In the genomic region with DNA sequence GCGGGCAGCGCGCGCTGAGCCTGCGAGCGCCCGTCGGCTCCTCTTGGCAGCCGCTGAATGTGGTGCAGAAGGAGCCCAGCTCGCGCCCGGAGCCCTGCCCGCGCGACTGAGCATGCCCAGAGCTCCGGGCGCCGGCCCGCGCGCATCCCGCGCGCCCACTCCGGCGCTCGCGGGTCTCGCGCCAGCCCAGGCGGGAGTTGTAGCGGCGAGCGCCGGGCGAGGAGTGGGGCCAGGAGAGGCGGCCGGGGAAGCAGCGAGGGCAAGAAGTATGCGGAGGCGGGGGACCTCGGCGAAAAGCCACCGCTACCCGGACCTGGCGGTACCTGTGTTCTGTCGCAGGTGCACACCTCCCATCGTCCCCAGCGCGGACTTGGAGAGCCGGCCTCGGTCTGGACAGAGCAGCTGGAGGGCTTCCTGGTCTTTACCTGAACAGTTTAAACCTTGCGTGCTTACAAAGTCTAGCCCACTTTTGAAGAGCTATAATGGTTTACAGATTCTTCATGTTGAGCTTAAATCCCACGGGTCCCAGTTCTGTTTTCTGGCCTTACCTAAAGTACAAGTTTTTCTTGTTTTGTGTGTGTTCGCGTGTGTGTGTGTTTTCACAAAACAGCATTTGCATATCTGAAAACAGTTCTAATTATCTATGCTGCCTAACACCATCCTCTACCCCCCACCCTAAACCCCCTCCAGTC, we compare ENCODE assay signal across 8 cellular contexts. TPM values are rescaled to one million over a fixed set of nuclear protein-coding genes. Genes with fewer than 3 reads are reported as not detected.
A peak's percentile ranks its signal among the peaks of the same experiment; 100 is the strongest.
DNase-seq lines count a peak whose midpoint lies in the region; ATAC-seq, FAIRE-seq and TF ChIP-seq lines count a peak whose summit lies in the region.

A gene (minus strand): TSS at position 61 of the 692 bp plus-strand sequence. CDS start 114 bp downstream, outside the sequence.

- peaks cover 4 to 6% (median 6%) of the 10 kb centered on the region in 3 donors for H3K4me1 Mint-ChIP-seq in naive B cell

- peak within 1 kb of the TSS; percentile 75 to 76 for H3K4me3 ChIP-seq in foreskin fibroblast (ENCODE audit: low read depth in 1 of 2, low read length in 2 of 2)

- DNase-seq in NOMO-1 (lab: John Stamatoyannopoulos, UW; ENCODE audit: unreplicated experiment in 2 of 2) (peak; percentile 17 to 32), NOMO-1 treated with dmso at 0.1 percent for 144 hours (lab: John Stamatoyannopoulos, UW; ENCODE audit: unreplicated experiment) (no peak), HCEC 1CT (peak; percentile 65), NCI-H146 treated with DMSO at 0.1 percent for 48 hours (lab: John Stamatoyannopoulos, UW; ENCODE audit: unreplicated experiment) (peak; percentile 57), foreskin fibroblast (peak; percentile 73 to 90), naive B cell (no peak), urothelium cell line (ENCODE audit: low spot score) (peak; percentile 84)
- peak; percentile 55 for DNase-seq in activated CD8-positive, alpha-beta memory T cell treated with anti-CD3 and anti-CD28 coated beads, Interleukin-2, amount 50 U/mL, for 48 hours

- peak within 1 kb of the TSS; percentile 62 to 90 (median 74) for H3K4me3 Mint-ChIP-seq in naive B cell

- peaks cover 53 to 70% (median 61%) of the 10 kb centered on the region in 3 donors for H3K27me3 Mint-ChIP-seq in naive B cell

- no peak for TF ChIP-seq CTCF in foreskin fibroblast (IDR thresholded peaks at IDR 0.05; ENCODE audit: low read depth, low read length)

- peak; percentile 55 to 58 for ATAC-seq in naive B cell (ENCODE audit: low read depth in 2 of 2)

- H3K27ac Mint-ChIP-seq in naive B cell = peak within 1 kb of the TSS in 1 of 6 donors; percentile 25

- FAIRE-seq in urothelium cell line (lab: Jason Lieb, UNC) = no peak

- H3K9me3 Mint-ChIP-seq in naive B cell = peaks cover 0 to 9% (median 2%) of the 10 kb centered on the region in 7 donors

- peaks cover 5 to 20% of the 10 kb centered on the region in 2 donors for H3K36me3 Mint-ChIP-seq in naive B cell

RNA-seq across cellular contexts. Expression of the gene that starts here (rescaled TPM):
- under 1 TPM in 4 of 6 donors, not detected in 2; 0.07 to 0.40 (median 0.18) TPM for polyA plus RNA-seq in naive B cell (ENCODE audit: low read depth in 6 of 6)

Comparison
In these comparisons a context has a peak if more than half of its experiments do, and no peak if none do; other contexts are left out.
1. DNase-seq: peak in NOMO-1 (2 of 2), HCEC 1CT (single experiment), NCI-H146 treated with DMSO at 0.1 percent for 48 hours (single experiment), activated CD8-positive, alpha-beta memory T cell treated with anti-CD3 and anti-CD28 coated beads, Interleukin-2, amount 50 U/mL, for 48 hours (single experiment), foreskin fibroblast (2 of 2) and urothelium cell line (single experiment); none in NOMO-1 treated with dmso at 0.1 percent for 144 hours (single experiment) and naive B cell (single experiment).
2. Peak in ATAC-seq in naive B cell; RNA of the gene not detected or under 1 TPM.